10 cellular contexts compared by ENCODE assay signal in the genomic region with DNA sequence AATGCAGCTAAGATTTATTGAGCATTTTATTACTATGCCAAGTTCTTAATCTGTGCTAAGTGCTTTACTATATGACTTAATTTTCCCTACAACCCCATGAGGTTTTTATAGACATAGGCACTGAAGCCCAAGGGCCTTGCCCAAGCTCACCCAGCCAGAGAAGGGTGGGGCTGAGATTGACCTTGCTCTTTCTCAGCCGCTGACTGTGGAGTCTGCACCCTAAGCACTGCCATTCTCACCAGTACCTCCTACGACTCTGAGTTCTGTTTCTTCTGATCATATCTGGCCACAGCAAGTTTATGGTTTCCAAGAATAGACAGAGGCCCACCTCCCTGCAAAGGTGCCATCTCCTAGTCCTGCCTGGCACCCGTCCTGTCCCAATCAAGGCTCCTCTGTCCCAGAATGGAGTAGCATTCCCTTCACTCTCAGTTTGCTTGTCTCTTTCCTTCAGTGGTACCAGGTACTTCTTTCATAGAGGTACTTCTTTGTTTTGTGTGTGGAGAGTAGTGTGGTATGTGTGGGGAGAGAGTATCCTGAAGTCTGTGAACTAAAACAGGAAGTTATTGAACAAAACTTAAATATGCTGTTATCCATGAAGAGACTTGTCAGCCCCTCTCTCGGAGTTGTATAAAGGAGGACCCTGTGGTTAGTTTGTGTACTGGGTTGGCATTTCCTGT. TPM values are rescaled to one million over a fixed set of nuclear protein-coding genes. Genes with fewer than 3 reads are reported as not detected.
DNase-seq lines count a peak whose midpoint lies in the region; ATAC-seq and TF ChIP-seq lines count a peak whose summit lies in the region.
"Had no signal": no experiment of that assay in that cellular context is flagged by ENCODE, and none has a peak within 500 bp of the region (broad histone marks: within the 10 kb centered on the region; RNA-seq: fewer than 3 reads in every experiment).

No MANE protein-coding gene starts in this region.

- H3K27ac Mint-ChIP-seq in endodermal cell = peak overlapping the region; percentile 28

- 87 to 94% methylated on average over 3 to 4 of the region's 4 CpGs for WGBS in endodermal cell (ENCODE audit: insufficient coverage in 1 of 2, insufficient read length in 1 of 2), 2 experiments

- no peaks in the 10 kb centered on the region for H3K9me3 ChIP-seq in HCT116 (ENCODE audit: control insufficient read depth in 1 of 2, insufficient read depth in 1 of 2, low read depth in 1 of 2, low read length in 2 of 2)
- no peaks in the 10 kb centered on the region for H3K9me3 ChIP-seq in RWPE2 (ENCODE audit: severe bottlenecking)
- no peaks in the 10 kb centered on the region for H3K9me3 ChIP-seq in endodermal cell (ENCODE audit: control insufficient read depth, low read length)
- no peaks in the 10 kb centered on the region for H3K9me3 ChIP-seq in parathyroid adenoma (ENCODE audit: control insufficient read depth, low read length)

- H3K4me1 Mint-ChIP-seq in endodermal cell = no peaks in the 10 kb centered on the region

- CTCF ChIA-PET in HCT116 (lab: Charles Lee) = interaction anchor here (1.4 kb wide), 1 partner anchor 392 kb away, joined by 3 read pairs; no protein-coding TSS in a partner anchor

- H3K79me2 ChIP-seq in HCT116 (ENCODE audit: insufficient read depth, low read length) (peaks cover 14% of the 10 kb centered on the region; the same call in 1 of the 2 replicates), parathyroid adenoma (no peaks in the 10 kb centered on the region)

- POLR2A ChIA-PET in HCT116 (lab: Charles Lee) = no interaction called here

- peaks cover 75% of the 10 kb centered on the region for H3K36me3 Mint-ChIP-seq in endodermal cell (ENCODE audit: low read depth)

- ATAC-seq in HCT116 (no peak), RWPE2 (ENCODE audit: low read depth) (peak; percentile 21)

- no peak overlapping the region for H2AFZ ChIP-seq in HCT116 (ENCODE audit: low read depth, low read length, poor library complexity, severe bottlenecking)
- no peak overlapping the region for H2AFZ ChIP-seq in parathyroid adenoma

- no peaks in the 10 kb centered on the region for H3K9me3 Mint-ChIP-seq in endodermal cell

- H3K27me3 ChIP-seq in HCT116 (ENCODE audit: insufficient read depth, low read length) (no peaks in the 10 kb centered on the region), RWPE2 (ENCODE audit: insufficient read depth, poor library complexity, severe bottlenecking) (no peaks in the 10 kb centered on the region), endodermal cell (ENCODE audit: control insufficient read depth, insufficient read depth, low read length, poor library complexity, severe bottlenecking) (no peaks in the 10 kb centered on the region), parathyroid adenoma (ENCODE audit: control insufficient read depth, insufficient read depth, low read length) (no peaks in the 10 kb centered on the region)

- H3K4me2 ChIP-seq in HCT116 (ENCODE audit: low read length) (no peak overlapping the region; the same call in 1 of the 2 replicates), parathyroid adenoma (ENCODE audit: low read length) (no peak overlapping the region)

- no peaks in the 10 kb centered on the region for H3K9me2 ChIP-seq in HCT116 (ENCODE audit: insufficient read depth)

- H3K27ac ChIP-seq in HCT116 (ENCODE audit: low read depth, low read length) (peak overlapping the region; percentile 16; the same call in 1 of the 2 replicates), RWPE2 (ENCODE audit: poor library complexity, severe bottlenecking) (peak overlapping the region; percentile 74), endodermal cell (ENCODE audit: low read depth, low read length) (no peak overlapping the region), parathyroid adenoma (peak overlapping the region; percentile 11)
- H3K27ac ChIP-seq: HL-60 had no signal

- H3K4me3 Mint-ChIP-seq in endodermal cell = no peak overlapping the region

- no TSS peak for BruUV-seq in HCT116 (replicated peaks; lab: Mats Ljungman, UMichigan)

- H3K9ac ChIP-seq in HCT116 (ENCODE audit: low read length) (no peak overlapping the region), endodermal cell (ENCODE audit: extremely low read depth, low read length, poor library complexity, severe bottlenecking) (no peak overlapping the region), parathyroid adenoma (no peak overlapping the region)

- DNase-seq in HCT116 (ENCODE audit: low read depth, low spot score) (no peak), RWPE2 (ENCODE audit: low spot score) (no peak), endodermal cell (no peak), NCI-H69 (lab: John Stamatoyannopoulos, UW) (no peak), NCI-H2029 treated with DMSO at 0.1 percent for 48 hours (lab: John Stamatoyannopoulos, UW) (no peak), iPS-NIHi11 (ENCODE audit: low spot score) (no peak)
- DNase-seq: kidney had no signal

- H3K4me1 ChIP-seq in HCT116 (ENCODE audit: control insufficient read depth in 1 of 2, insufficient read depth in 2 of 2, low read length in 2 of 2) = peaks cover 0 to 15% of the 10 kb centered on the region in 2 experiments; a peak in 2 of 4 replicates
- H3K4me1 ChIP-seq in RWPE2 (ENCODE audit: insufficient read depth, poor library complexity, severe bottlenecking) = peaks cover 16% of the 10 kb centered on the region
- no peaks in the 10 kb centered on the region for H3K4me1 ChIP-seq in endodermal cell (ENCODE audit: control insufficient read depth, insufficient read depth, low read length)
- peaks cover 18% of the 10 kb centered on the region for H3K4me1 ChIP-seq in parathyroid adenoma

- RAD21 ChIA-PET in HCT116 (lab: Charles Lee; ENCODE audit: low non-redundant PET in 1 of 2, low total read pairs in 2 of 2, uncharacterized antibody in 2 of 2, unreplicated experiment in 2 of 2) = no interaction called here

- no peaks in the 10 kb centered on the region for H3K27me3 Mint-ChIP-seq in endodermal cell (ENCODE audit: insufficient read depth)

- TF ChIP-seq CTCF in HCT116 (IDR thresholded peaks at IDR 0.05 in 2 of 3, conservative IDR thresholded peaks at IDR 0.05 in 1 of 3; ENCODE audit: borderline replicate concordance in 1 of 3, insufficient read depth in 1 of 3, low read depth in 2 of 3, low read length in 2 of 3) = no peak
- TF ChIP-seq CTCF in RWPE2 (IDR thresholded peaks at IDR 0.05; ENCODE audit: poor library complexity, severe bottlenecking) = no peak
- TF ChIP-seq CTCF in endodermal cell (conservative IDR thresholded peaks at IDR 0.05) = no peak
- TF ChIP-seq CTCF in parathyroid adenoma (IDR thresholded peaks at IDR 0.05) = no peak

- no peak for TF ChIP-seq POLR2A in HCT116 (IDR thresholded peaks at IDR 0.05; ENCODE audit: borderline replicate concordance, extremely low read depth, insufficient read depth, insufficient read length)

- H4K20me1 ChIP-seq in HCT116 (ENCODE audit: insufficient read depth) = no peaks in the 10 kb centered on the region; the same call in 1 of the 2 replicates

- H3K36me3 ChIP-seq in HCT116 (ENCODE audit: control insufficient read depth in 1 of 2, insufficient read depth in 2 of 2, low read length in 2 of 2) (peaks cover 48 to 65% of the 10 kb centered on the region in 2 experiments; a peak in 3 of 4 replicates), RWPE2 (ENCODE audit: low read depth) (peaks cover 98% of the 10 kb centered on the region), endodermal cell (ENCODE audit: control insufficient read depth, insufficient read depth, low read length) (peaks cover 88% of the 10 kb centered on the region), parathyroid adenoma (ENCODE audit: control insufficient read depth, insufficient read depth, low read length) (no peaks in the 10 kb centered on the region)

- TF ChIP-seq RAD21 in HCT116 (IDR thresholded peaks at IDR 0.05; ENCODE audit: low read depth) = no peak

- intact Hi-C loops in HCT116 (cut with micrococcal nuclease) = loop anchor here (10.0 kb wide), 1 partner anchor 171 kb away; no protein-coding TSS in a partner anchor

- no peak overlapping the region for H3K4me3 ChIP-seq in HCT116 (replicated peaks in 1 of 2; ENCODE audit: low read depth in 1 of 2, low read length in 2 of 2)
- no peak overlapping the region for H3K4me3 ChIP-seq in RWPE2 (ENCODE audit: severe bottlenecking)
- no peak overlapping the region for H3K4me3 ChIP-seq in endodermal cell (ENCODE audit: low read length)
- H3K4me3 ChIP-seq in parathyroid adenoma (ENCODE audit: low read depth, low read length) = no peak overlapping the region

TF ChIP-seq in HCT116, 20 proteins besides CTCF, POLR2A, EP300 and RAD21:
- TF ChIP-seq SP1 (IDR thresholded peaks at IDR 0.05; ENCODE audit: low read depth) = no peak
- TF ChIP-seq, protein P1, sequence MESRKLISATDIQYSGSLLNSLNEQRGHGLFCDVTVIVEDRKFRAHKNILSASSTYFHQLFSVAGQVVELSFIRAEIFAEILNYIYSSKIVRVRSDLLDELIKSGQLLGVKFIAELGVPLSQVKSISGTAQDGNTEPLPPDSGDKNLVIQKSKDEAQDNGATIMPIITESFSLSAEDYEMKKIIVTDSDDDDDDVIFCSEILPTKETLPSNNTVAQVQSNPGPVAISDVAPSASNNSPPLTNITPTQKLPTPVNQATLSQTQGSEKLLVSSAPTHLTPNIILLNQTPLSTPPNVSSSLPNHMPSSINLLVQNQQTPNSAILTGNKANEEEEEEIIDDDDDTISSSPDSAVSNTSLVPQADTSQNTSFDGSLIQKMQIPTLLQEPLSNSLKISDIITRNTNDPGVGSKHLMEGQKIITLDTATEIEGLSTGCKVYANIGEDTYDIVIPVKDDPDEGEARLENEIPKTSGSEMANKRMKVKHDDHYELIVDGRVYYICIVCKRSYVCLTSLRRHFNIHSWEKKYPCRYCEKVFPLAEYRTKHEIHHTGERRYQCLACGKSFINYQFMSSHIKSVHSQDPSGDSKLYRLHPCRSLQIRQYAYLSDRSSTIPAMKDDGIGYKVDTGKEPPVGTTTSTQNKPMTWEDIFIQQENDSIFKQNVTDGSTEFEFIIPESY (IDR thresholded peaks at IDR 0.05; ENCODE audit: extremely low read depth, insufficient replicate concordance, low read length) = no peak
- TF ChIP-seq ZNF274 (IDR thresholded peaks at IDR 0.05; ENCODE audit: low read depth, low read length) = no peak
- no peak for TF ChIP-seq CBX3 (IDR thresholded peaks at IDR 0.05; ENCODE audit: low read depth)
TF ChIP-seq in HCT116: peak in this region for 0.

RNA-seq across cellular contexts. Expression of a gene that starts 42.6 kb away (rescaled TPM):
- 0.17 TPM for total RNA-seq in HCT116 (2021; ENCODE audit: unreplicated experiment)
- 0.30 and 0.43 TPM in 2 replicates for polyA plus RNA-seq in HCT116 (2012)
- not detected for total RNA-seq in endodermal cell
- polyA plus RNA-seq in endodermal cell (2013, experiment 1 of 2) = 0.39 TPM
- not detected for polyA plus RNA-seq in endodermal cell (2013, experiment 2 of 2)
- total RNA-seq: epithelial cell of proximal tubule had no signal

RNA-seq across cellular contexts. Expression of a gene that starts 43.3 kb away (rescaled TPM):
- total RNA-seq in HCT116 (2021; ENCODE audit: unreplicated experiment) (41.8 TPM), endodermal cell (10 to 100 TPM; 41.0 to 43.5 TPM)
- 32.6 and 33.9 TPM in 2 replicates for polyA plus RNA-seq in HCT116 (2012)
- polyA plus RNA-seq in endodermal cell (2013, experiment 1 of 2) = 28.0 TPM
- 28.3 TPM for polyA plus RNA-seq in endodermal cell (2013, experiment 2 of 2)

RNA-seq across cellular contexts. Expression of a gene that starts 43.3 kb away (rescaled TPM):
- total RNA-seq in HCT116 (2021; ENCODE audit: unreplicated experiment) = 2.1 TPM
- polyA plus RNA-seq in HCT116 (2012) = 2.7 and 3.6 TPM in 2 replicates
- total RNA-seq in endodermal cell = 1 to 10 TPM; 3.4 to 3.8 TPM
- polyA plus RNA-seq in endodermal cell (2013, experiment 1 of 2) = 5.8 TPM
- 3.7 TPM for polyA plus RNA-seq in endodermal cell (2013, experiment 2 of 2)
